8 cellular contexts compared by ENCODE assay signal in the genomic region with DNA sequence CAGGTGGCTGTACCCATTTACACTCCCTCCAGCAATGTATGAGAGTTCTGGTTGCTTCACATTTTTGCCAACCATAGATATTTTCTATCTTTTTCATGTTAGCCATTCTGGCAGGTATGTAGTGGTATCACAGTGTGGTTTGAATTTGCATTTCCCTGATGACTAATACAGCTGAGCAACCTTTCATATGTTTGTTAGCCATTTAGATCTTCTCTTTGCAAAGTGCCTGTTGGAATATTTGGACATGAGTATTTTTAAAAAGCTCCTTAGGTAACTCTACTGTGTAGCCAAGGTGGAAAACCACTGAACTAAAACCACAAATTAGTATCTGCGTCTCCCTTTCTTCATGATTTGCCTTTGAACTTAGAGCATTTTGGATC. TPM values are rescaled to one million over a fixed set of nuclear protein-coding genes. Genes with fewer than 3 reads are reported as not detected.
DNase-seq lines count a peak whose midpoint lies in the region; ATAC-seq, FAIRE-seq and TF ChIP-seq lines count a peak whose summit lies in the region.

No MANE protein-coding gene starts in this region.

- H3K27me3 ChIP-seq in liver (ENCODE audit: control insufficient read depth in 4 of 4, insufficient read depth in 4 of 4, low read length in 3 of 4) (no peaks in the 10 kb centered on the region), HepG2 (ENCODE audit: control insufficient read depth in 1 of 2, insufficient read depth in 2 of 2, low read length in 2 of 2) (no peaks in the 10 kb centered on the region; a peak in 1 of 5 replicates), tibial nerve (no peaks in the 10 kb centered on the region), tibial artery (no peaks in the 10 kb centered on the region), ascending aorta (no peaks in the 10 kb centered on the region)

- TF ChIP-seq POLR2A in HepG2 (IDR thresholded peaks at IDR 0.05; ENCODE audit: insufficient read depth in 1 of 2, low read depth in 2 of 2, low read length in 2 of 2) = no peak
- TF ChIP-seq POLR2A in tibial nerve (IDR thresholded peaks at IDR 0.05) = no peak

- H3K9me3 ChIP-seq in liver (ENCODE audit: control insufficient read depth in 4 of 4, low read length in 3 of 4) (no peaks in the 10 kb centered on the region), HepG2 (ENCODE audit: low read length) (no peaks in the 10 kb centered on the region), tibial nerve (no peaks in the 10 kb centered on the region), tibial artery (no peaks in the 10 kb centered on the region), ascending aorta (no peaks in the 10 kb centered on the region)

- H3K27ac ChIP-seq in liver (ENCODE audit: low read depth in 1 of 2, low read length in 2 of 2) (peak overlapping the region; percentile 73 to 92), HepG2 (ENCODE audit: extremely low read length, insufficient read depth, low read length) (no peak overlapping the region), tibial nerve (peak overlapping the region in 3 of 4 donors; percentile 43 to 88 (median 80)), tibial artery (no peak overlapping the region), ascending aorta (no peak overlapping the region)

- no peaks in the 10 kb centered on the region for H3K79me2 ChIP-seq in HepG2 (ENCODE audit: insufficient read depth, low read length)

- intact Hi-C loops in HepG2 (cut with micrococcal nuclease; ENCODE audit: unreplicated experiment) = no loop called here
- intact Hi-C loops in tibial artery (cut with DNase I; ENCODE audit: low total_unique reads) = no loop called here
- intact Hi-C loops in cardiac septum (cut with DNase I) = no loop called here
- intact Hi-C loops in ascending aorta (cut with DNase I) = no loop called here

- H3K4me1 ChIP-seq in liver (ENCODE audit: control insufficient read depth in 4 of 4, insufficient read depth in 4 of 4, low read length in 3 of 4) = peaks cover 31 to 82% (median 71%) of the 10 kb centered on the region in 4 donors
- H3K4me1 ChIP-seq in HepG2 (ENCODE audit: insufficient read depth, low read length) = peaks cover 90% of the 10 kb centered on the region
- H3K4me1 ChIP-seq in tibial nerve = peaks cover 0 to 73% (median 52%) of the 10 kb centered on the region in 4 donors
- peaks cover 0 to 26% (median 11%) of the 10 kb centered on the region in 4 donors for H3K4me1 ChIP-seq in tibial artery
- H3K4me1 ChIP-seq in ascending aorta = peaks cover 0 to 4% of the 10 kb centered on the region in 2 donors

- TF ChIP-seq CTCF in liver (IDR thresholded peaks at IDR 0.05; ENCODE audit: low read depth, low read length, missing input control) (no peak), HepG2 (CRISPR knock-in tag; IDR thresholded peaks at IDR 0.05) (no peak), choroid plexus epithelial cell (conservative IDR thresholded peaks at IDR 0.05; ENCODE audit: low read depth, low read length) (no peak), tibial nerve (IDR thresholded peaks at IDR 0.05) (no peak), tibial artery (IDR thresholded peaks at IDR 0.05) (no peak), ascending aorta (IDR thresholded peaks at IDR 0.05) (no peak)

- no peaks in the 10 kb centered on the region for H4K20me1 ChIP-seq in HepG2 (ENCODE audit: insufficient read depth, low read length)

- WGBS in liver = 83% methylated on average over 1 of the region's 1 CpG
- 90% methylated on average over 1 of the region's 1 CpG for WGBS in HepG2 (ENCODE audit: low lambda C conversion rate)
- WGBS in tibial nerve, 2 donors = 60 to 72% methylated on average over 1 of the region's 1 CpG

- peak overlapping the region in 1 of 2 donors; percentile 37 for H3K9ac ChIP-seq in liver (ENCODE audit: low read depth in 1 of 2, low read length in 2 of 2)
- H3K9ac ChIP-seq in HepG2 (ENCODE audit: insufficient read depth, low read depth, low read length) = no peak overlapping the region

- H3K36me3 ChIP-seq in liver (ENCODE audit: control insufficient read depth in 4 of 4, insufficient read depth in 3 of 4, low read depth in 1 of 4, low read length in 3 of 4) (no peaks in the 10 kb centered on the region), HepG2 (replicated peaks in 1 of 2; ENCODE audit: control insufficient read depth in 1 of 2, insufficient read depth in 2 of 2, low read length in 2 of 2) (no peaks in the 10 kb centered on the region), tibial nerve (peaks cover 0 to 5% (median 0%) of the 10 kb centered on the region in 3 donors), tibial artery (peaks cover 0 to 8% (median 0%) of the 10 kb centered on the region in 3 donors), ascending aorta (peaks cover 9 to 24% of the 10 kb centered on the region in 2 donors)

- H3K4me3 ChIP-seq in liver (ENCODE audit: low read depth in 1 of 3, low read length in 3 of 3) (no peak overlapping the region), HepG2 (replicated peaks in 1 of 3; ENCODE audit: insufficient read depth in 1 of 3, low read depth in 2 of 3, low read length in 3 of 3) (no peak overlapping the region), choroid plexus epithelial cell (ENCODE audit: low read depth, low read length) (no peak overlapping the region), tibial nerve (no peak overlapping the region), tibial artery (no peak overlapping the region), ascending aorta (no peak overlapping the region)

- no peak for FAIRE-seq in HepG2 (lab: Jason Lieb, UNC)

- POLR2A ChIA-PET in HepG2 (lab: Yijun Ruan, JAX) = interaction anchor here (1.0 to 5.2 kb wide), 8 partner anchors 9 to 47 kb away, joined by 3 to 59 read pairs (median 11); a partner anchor contains a TSS

- in situ Hi-C loops in HepG2 (cut with HindIII; ENCODE audit: extremely low pct_ligation_motif_present, low pct_unique_long_range_greater_than_20kb) = no loop called here

- no TSS peak for BruUV-seq in HepG2 (replicated peaks; lab: Mats Ljungman, UMichigan)

- no peak for TF ChIP-seq RAD21 in liver (IDR thresholded peaks at IDR 0.05)
- TF ChIP-seq RAD21 in HepG2 (CRISPR knock-in tag; IDR thresholded peaks at IDR 0.05) = no peak

- ATAC-seq in HepG2 = no peak

- DNase-seq in HepG2 (ENCODE audit: low spot score) (no peak), HS-27A (ENCODE audit: low read depth) (peak; percentile 39), choroid plexus epithelial cell (ENCODE audit: low read depth) (peak; percentile 76), tibial nerve (ENCODE audit: low spot score in 2 of 2) (no peak), tibial artery (no peak), cardiac septum (ENCODE audit: low spot score) (no peak), ascending aorta (ENCODE audit: low spot score in 2 of 2) (no peak)

- CTCF ChIA-PET in HepG2 (lab: Yijun Ruan, JAX; ENCODE audit: low intra/inter-chr PET ratio, low total read pairs) = no interaction called here

- H2AFZ ChIP-seq in HepG2 (ENCODE audit: low read length) = no peak overlapping the region

- no peak overlapping the region for H3K4me2 ChIP-seq in HepG2 (ENCODE audit: low read depth, low read length)

- TF ChIP-seq EP300 in HepG2 (IDR thresholded peaks at IDR 0.05; ENCODE audit: low read depth in 2 of 2, low read length in 2 of 2) (no peak), HepG2 (CRISPR knock-in tag; IDR thresholded peaks at IDR 0.05; ENCODE audit: borderline replicate concordance) (no peak), tibial nerve (IDR thresholded peaks at IDR 0.05) (no peak)

TF ChIP-seq in liver, 16 proteins besides CTCF, POLR2A, EP300 and RAD21:
- TF ChIP-seq EGR1 (IDR thresholded peaks at IDR 0.05; ENCODE audit: low read depth in 2 of 2) (no peak), GABPA (IDR thresholded peaks at IDR 0.05 in 1 of 2, conservative IDR thresholded peaks at IDR 0.05 in 1 of 2) (no peak)

TF ChIP-seq in HepG2, 621 proteins besides CTCF, POLR2A, EP300 and RAD21 (continues in another document):
- TF ChIP-seq ZSCAN31 (CRISPR knock-in tag; IDR thresholded peaks at IDR 0.05; ENCODE audit: low read depth) = no peak
- TF ChIP-seq IRX3 (CRISPR knock-in tag; IDR thresholded peaks at IDR 0.05; ENCODE audit: borderline replicate concordance, low read depth) = no peak
- no peak for TF ChIP-seq TCF7L2 (IDR thresholded peaks at IDR 0.05; ENCODE audit: low read depth, low read length)
- no peak for TF ChIP-seq MIER2 (CRISPR knock-in tag; IDR thresholded peaks at IDR 0.05)
- no peak for TF ChIP-seq ARNTL (CRISPR knock-in tag; IDR thresholded peaks at IDR 0.05)

RNA-seq across cellular contexts. Expression of a gene that starts 31.9 kb away (rescaled TPM):
- total RNA-seq in liver = 10 to 100 TPM in 1 of 2 donors, 1 to 10 TPM in 1; 9.5 to 42.6 TPM
- polyA plus RNA-seq in liver = 10 to 100 TPM; 22.1 to 27.3 TPM
- 5.8 and 8.8 TPM in 2 replicates for total RNA-seq in HepG2 (2016; rRNA removed; fragmentation: Illumina TruSeq; extraction: Trizol)
- 1.2 and 1.9 TPM in 2 replicates for total RNA-seq in HepG2 (2016; cell fraction: cytosol; rRNA removed; fragmentation: Illumina TruSeq; extraction: Trizol; ENCODE audit: low read depth)
- 4.4 and 10.1 TPM in 2 replicates for total RNA-seq in HepG2 (2016; cell fraction: insoluble cytoplasmic fraction; rRNA removed; fragmentation: Illumina TruSeq; extraction: Trizol)
- 2.5 and 3.3 TPM in 2 replicates for total RNA-seq in HepG2 (2016; cell fraction: membrane; rRNA removed; fragmentation: Illumina TruSeq; extraction: Trizol)
- 14.5 and 19.2 TPM in 2 replicates for total RNA-seq in HepG2 (2016; cell fraction: nucleus; rRNA removed; fragmentation: Illumina TruSeq; extraction: Trizol)
- polyA plus RNA-seq in HepG2 (2011; rRNA removed) = 4.1 and 4.4 TPM in 2 replicates
- 4.7 and 4.8 TPM in 2 replicates for polyA plus RNA-seq in HepG2 (2011; cell fraction: cytosol; rRNA removed)
- polyA plus RNA-seq in HepG2 (2011; cell fraction: nucleus; rRNA removed) = 10.1 and 10.8 TPM in 2 replicates
- polyA plus RNA-seq in HepG2 (2012) = 3.4 and 4.0 TPM in 2 replicates
- 0.75 and 0.77 TPM in 2 replicates for polyA plus RNA-seq in HepG2 (2016; cell fraction: cytosol; fragmentation: Illumina TruSeq; extraction: Trizol; ENCODE audit: low read depth)
- 5.3 and 6.8 TPM in 2 replicates for polyA plus RNA-seq in HepG2 (2016; cell fraction: insoluble cytoplasmic fraction; fragmentation: Illumina TruSeq; extraction: Trizol; ENCODE audit: low read depth)
- 0.80 and 1.4 TPM in 2 replicates for polyA plus RNA-seq in HepG2 (2016; cell fraction: membrane; fragmentation: Illumina TruSeq; extraction: Trizol; ENCODE audit: low read depth)
- 8.7 and 9.9 TPM in 2 replicates for polyA plus RNA-seq in HepG2 (2016; cell fraction: nucleus; fragmentation: Illumina TruSeq; extraction: Trizol; ENCODE audit: insufficient read depth, low read depth)
- 24.0 and 36.4 TPM in 2 replicates for polyA minus RNA-seq in HepG2 (2011; rRNA and poly(A)+ RNA removed; ENCODE audit: low replicate concordance)
- 4.7 and 7.5 TPM in 2 replicates for polyA minus RNA-seq in HepG2 (2011; cell fraction: cytosol; rRNA and poly(A)+ RNA removed)
- 28.5 and 37.7 TPM in 2 replicates for polyA minus RNA-seq in HepG2 (2011; cell fraction: nucleus; rRNA and poly(A)+ RNA removed)
- 10 to 100 TPM; 15.1 to 36.9 (median 28.4) TPM for total RNA-seq in tibial nerve
- 19.9 TPM for total RNA-seq in cardiac septum
- total RNA-seq in ascending aorta = 57.7 TPM

Comparison
In these comparisons a context has a peak if more than half of its experiments do, and no peak if none do; other contexts are left out.
1. H3K27ac ChIP-seq: peak in liver (2 of 2) and tibial nerve (3 of 4); none in HepG2 (single experiment), tibial artery (0 of 2) and ascending aorta (0 of 2).
2. DNase-seq: peak in HS-27A (single experiment) and choroid plexus epithelial cell (single experiment); none in HepG2 (single experiment), tibial nerve (0 of 2), tibial artery (0 of 2), cardiac septum (single experiment) and ascending aorta (0 of 2).